In the genomic region with DNA sequence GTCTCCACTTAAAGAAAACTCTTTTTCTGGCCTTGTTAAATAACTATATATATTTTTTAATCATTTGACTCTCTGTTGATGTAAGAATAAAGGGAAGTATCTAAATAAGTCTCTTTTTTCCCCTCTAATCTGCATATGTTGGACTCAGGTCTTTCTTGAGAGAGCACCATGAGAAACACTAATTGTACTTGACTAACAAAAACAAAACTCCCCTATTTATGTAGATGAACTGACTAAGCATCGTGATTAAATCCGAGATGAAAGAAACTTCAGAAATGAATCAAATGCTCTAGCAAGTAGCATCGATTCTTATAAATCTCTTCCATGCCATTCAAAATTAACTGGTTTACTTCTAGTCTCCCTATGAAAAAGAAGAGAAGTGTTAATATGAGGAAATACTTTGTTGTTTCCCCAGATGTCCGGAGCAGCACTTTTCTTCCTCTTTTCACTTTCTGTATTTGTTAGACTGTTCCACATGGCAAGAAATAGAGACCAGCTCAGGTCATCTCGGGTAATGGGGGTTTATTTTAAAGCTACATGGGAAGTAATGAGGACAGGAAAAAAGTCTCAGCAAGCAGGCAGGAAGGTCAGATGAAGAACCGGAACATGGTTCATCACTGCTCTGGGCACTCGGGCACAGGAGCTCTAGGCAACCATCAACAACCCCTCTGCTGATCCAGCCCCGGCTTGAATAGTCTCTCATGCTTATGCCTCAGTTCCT, we compare ENCODE assay signal across 10 cellular contexts.
DNase-seq lines count a peak whose midpoint lies in the region; ATAC-seq lines count a peak whose summit lies in the region.
"Had no signal": no experiment of that assay in that cellular context is flagged by ENCODE, and none has a peak within 500 bp of the region (broad histone marks: within the 10 kb centered on the region; RNA-seq: fewer than 3 reads in every experiment).

No MANE protein-coding gene starts in this region.

- peak; percentile 83 for ATAC-seq in GM18498 (IDR thresholded peaks at IDR 0.05; ENCODE audit: unreplicated experiment)
- ATAC-seq in GM21381 (IDR thresholded peaks at IDR 0.05; ENCODE audit: unreplicated experiment), result peak; percentile 73
- ATAC-seq in HG03103 (IDR thresholded peaks at IDR 0.05; ENCODE audit: low read depth, unreplicated experiment), result peak; percentile 88

- DNase-seq in RPMI8226 (peak; percentile 22), amniotic stem cell (lab: John Stamatoyannopoulos, UW) (no peak), HuH-7.5 (ENCODE audit: low spot score) (no peak), kidney tubule cell (ENCODE audit: low spot score) (no peak), NCI-H2171 treated with DMSO at 0.1 percent for 48 hours (lab: John Stamatoyannopoulos, UW) (no peak)
- DNase-seq: kidney glomerular epithelial cell, NCI-H2227 treated with DMSO at 0.1 percent for 48 hours had no signal
